9 cellular contexts compared by ENCODE assay signal in the genomic region with DNA sequence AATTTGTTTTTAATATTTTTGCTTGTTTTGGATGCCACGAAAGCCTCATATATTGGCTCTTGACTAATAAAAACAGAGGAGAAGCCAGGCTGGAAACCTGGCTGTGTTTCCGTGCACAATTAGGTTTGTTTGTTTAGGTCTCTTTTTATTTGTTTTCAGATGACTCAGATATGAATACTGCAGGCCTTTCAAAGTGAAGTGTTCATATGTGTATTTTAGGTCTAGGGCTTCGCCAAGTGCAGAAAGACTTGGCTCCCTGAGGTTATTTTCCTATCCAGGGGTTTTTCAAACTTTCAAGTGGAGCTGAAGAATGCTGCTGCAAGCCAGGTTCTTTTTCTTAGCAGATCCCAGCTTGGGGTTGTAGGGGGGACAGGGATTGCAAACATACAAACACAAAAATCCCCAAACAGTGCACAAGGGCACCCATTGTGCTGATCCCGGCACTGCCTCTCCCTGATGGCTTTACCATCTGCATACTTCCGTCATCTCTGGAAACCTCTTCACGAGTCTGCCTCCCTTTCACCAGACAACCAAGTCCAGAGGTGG.
DNase-seq lines count a peak whose midpoint lies in the region; ATAC-seq and TF ChIP-seq lines count a peak whose summit lies in the region.
"Had no signal": no experiment of that assay in that cellular context is flagged by ENCODE, and none has a peak within 500 bp of the region (broad histone marks: within the 10 kb centered on the region; RNA-seq: fewer than 3 reads in every experiment).

No MANE protein-coding gene starts in this region.

- in situ Hi-C loops in ACHN (cut with HindIII; ENCODE audit: low pct_ligation_motif_present, low pct_unique_long_range_greater_than_20kb, low sequenced_read_pairs): no loop called here

- TF ChIP-seq CTCF in AG10803 (conservative IDR thresholded peaks at IDR 0.05; ENCODE audit: low read length) (no peak), lower lobe of right lung (IDR thresholded peaks at IDR 0.05) (no peak)

- peaks cover 33% of the 10 kb centered on the region for H3K4me1 ChIP-seq in lower lobe of right lung

- DNase-seq in AG10803 (ENCODE audit: low read depth) (peak; percentile 57), NCI-H1417 (lab: John Stamatoyannopoulos, UW) (peak; percentile 43 to 78 (median 65)), brain pericyte (ENCODE audit: low read depth, low spot score) (peak; percentile 82), lower lobe of right lung (no peak), ACHN (no peak)
- DNase-seq: naive thymus-derived CD8-positive, alpha-beta T cell had no signal

- H3K27ac ChIP-seq in lower lobe of right lung: peak overlapping the region; percentile 71

- no peaks in the 10 kb centered on the region for H3K27me3 ChIP-seq in lower lobe of right lung (ENCODE audit: low read depth)

- intact Hi-C loops in lower lobe of right lung (cut with DNase I): no loop called here

- ATAC-seq in lower lobe of right lung (peak; percentile 81 to 86), GM19395 (IDR thresholded peaks at IDR 0.05; ENCODE audit: unreplicated experiment) (no peak), GM21619 (IDR thresholded peaks at IDR 0.05; ENCODE audit: unreplicated experiment) (no peak), HG03108 (IDR thresholded peaks at IDR 0.05; ENCODE audit: unreplicated experiment) (no peak)
- ATAC-seq: naive thymus-derived CD8-positive, alpha-beta T cell had no signal

- H3K4me3 ChIP-seq in AG10803 (ENCODE audit: low read length) (no peak overlapping the region), lower lobe of right lung (peak overlapping the region; percentile 28)

- H3K36me3 ChIP-seq in lower lobe of right lung: no peaks in the 10 kb centered on the region

- no peaks in the 10 kb centered on the region for H3K9me3 ChIP-seq in lower lobe of right lung

Comparison
In these comparisons a context has a peak if more than half of its experiments do, and no peak if none do; other contexts are left out.
1. DNase-seq: peak in AG10803 (single experiment), NCI-H1417 (3 of 3) and brain pericyte (single experiment); none in lower lobe of right lung (single experiment) and ACHN (single experiment).
2. ATAC-seq: peak in lower lobe of right lung (2 of 2); none in GM19395 (single experiment), GM21619 (single experiment) and HG03108 (single experiment).